Comparison of ENCODE assay signal across 8 cellular contexts in genomic region chr19:42396542-42397314, GRCh38. TPM values are rescaled to one million over a fixed set of nuclear protein-coding genes. Genes with fewer than 3 reads are reported as not detected.
DNase-seq lines count a peak whose midpoint lies in the region; ATAC-seq, FAIRE-seq and TF ChIP-seq lines count a peak whose summit lies in the region.

No MANE protein-coding gene starts in this region.

- TF ChIP-seq CTCF in fibroblast of the aortic adventitia (IDR thresholded peaks at IDR 0.05; ENCODE audit: insufficient read depth, low read length), result no peak

- peak; percentile 98 to 99 for ATAC-seq in natural killer cell treated with Interleukin-12 subunit alpha and Interleukin-12 subunit beta and Interleukin-15 and Interleukin-18, amount 100 ng/mL, for 72 hours

- H3K27me3 Mint-ChIP-seq in natural killer cell treated with Interleukin-12 subunit alpha and Interleukin-12 subunit beta and Interleukin-15 and Interleukin-18, amount 100 ng/mL, for 72 hours, result peaks cover 4 to 6% of the 10 kb centered on the region in 2 donors

- H3K9me3 Mint-ChIP-seq in natural killer cell treated with Interleukin-12 subunit alpha and Interleukin-12 subunit beta and Interleukin-15 and Interleukin-18, amount 100 ng/mL, for 72 hours, result no peaks in the 10 kb centered on the region

- peak; percentile 100 for DNase-seq in EL
- peak; percentile 100 for DNase-seq in H54 (ENCODE audit: insufficient read length, low spot score)
- DNase-seq in M059J (ENCODE audit: low read depth), result peak; percentile 99
- DNase-seq in activated effector memory CD4-positive, alpha-beta T cell treated with anti-CD3 and anti-CD28 coated beads, Interleukin-2, amount 50 U/mL, for 16 hours, result peak; percentile 97
- DNase-seq in fibroblast of the aortic adventitia (ENCODE audit: low read depth), result peak; percentile 99
- DNase-seq in natural killer cell treated with Interleukin-12 subunit alpha and Interleukin-12 subunit beta and Interleukin-15 and Interleukin-18, amount 100 ng/mL, for 72 hours (ENCODE audit: low spot score), result peak; percentile 99
- peak; percentile 93 for DNase-seq in stimulated activated naive CD4-positive, alpha-beta T cell treated with Interleukin-2 at 50 U/mL for 16 hours (lab: John Stamatoyannopoulos, UW)

- H3K4me1 Mint-ChIP-seq in natural killer cell treated with Interleukin-12 subunit alpha and Interleukin-12 subunit beta and Interleukin-15 and Interleukin-18, amount 100 ng/mL, for 72 hours (ENCODE audit: low read depth in 2 of 2), result peaks cover 29 to 36% of the 10 kb centered on the region in 2 donors

- FAIRE-seq in H54 (lab: Jason Lieb, UNC), result peak; percentile 89

- H3K4me3 Mint-ChIP-seq in natural killer cell treated with Interleukin-12 subunit alpha and Interleukin-12 subunit beta and Interleukin-15 and Interleukin-18, amount 100 ng/mL, for 72 hours, result peak overlapping the region; percentile 91

- H3K27ac Mint-ChIP-seq in natural killer cell treated with Interleukin-12 subunit alpha and Interleukin-12 subunit beta and Interleukin-15 and Interleukin-18, amount 100 ng/mL, for 72 hours, result peak overlapping the region; percentile 95

- peak overlapping the region; percentile 72 for H3K4me3 ChIP-seq in fibroblast of the aortic adventitia (ENCODE audit: low read depth, low read length)

- peak; percentile 72 for TF ChIP-seq POLR2A in H54 (IDR thresholded peaks at IDR 0.05; ENCODE audit: low read depth, low read length)
- peak; percentile 90 for TF ChIP-seq POLR2A in Raji (IDR thresholded peaks at IDR 0.05; ENCODE audit: insufficient read depth, low read depth, low read length)

- H3K36me3 Mint-ChIP-seq in natural killer cell treated with Interleukin-12 subunit alpha and Interleukin-12 subunit beta and Interleukin-15 and Interleukin-18, amount 100 ng/mL, for 72 hours, result no peaks in the 10 kb centered on the region

RNA-seq across cellular contexts. Expression of gene CNFN, which starts 6.6 kb away (rescaled TPM):
- 3.8 TPM in 1 of 2 replicates, not detected in the other for total RNA-seq in M059J (2014; rRNA removed; shearing (Covaris generic))
- not detected in 2 replicates for total RNA-seq in fibroblast of the aortic adventitia (ENCODE audit: low replicate concordance)
- not detected for total RNA-seq in natural killer cell treated with Interleukin-12 subunit alpha and Interleukin-12 subunit beta and Interleukin-15 and Interleukin-18, amount 100 ng/mL, for 72 hours

RNA-seq across cellular contexts. Expression of gene LIPE, which starts 30.5 kb away (rescaled TPM):
- total RNA-seq in M059J (2014; rRNA removed; shearing (Covaris generic)), result 0.17 and 3.3 TPM in 2 replicates
- total RNA-seq in fibroblast of the aortic adventitia (ENCODE audit: low replicate concordance), result 1.4 and 1.6 TPM in 2 replicates
- total RNA-seq in natural killer cell treated with Interleukin-12 subunit alpha and Interleukin-12 subunit beta and Interleukin-15 and Interleukin-18, amount 100 ng/mL, for 72 hours, result 10 to 100 TPM; 25.1 to 31.5 TPM

RNA-seq across cellular contexts. Expression of gene CXCL17, which starts 46.0 kb away (rescaled TPM):
- not detected in 2 replicates for total RNA-seq in M059J (2014; rRNA removed; shearing (Covaris generic))
- total RNA-seq in fibroblast of the aortic adventitia (ENCODE audit: low replicate concordance), result not detected in 2 replicates
- not detected for total RNA-seq in natural killer cell treated with Interleukin-12 subunit alpha and Interleukin-12 subunit beta and Interleukin-15 and Interleukin-18, amount 100 ng/mL, for 72 hours

Comparison
In these comparisons a context has a peak if more than half of its experiments do, and no peak if none do; other contexts are left out.
1. Peak in every context shown above with its lines: DNase-seq, ATAC-seq and H3K4me3 ChIP-seq.